ENCODE assay signal across 15 cellular contexts in genomic region chr21:29084372-29084771, GRCh38. TPM values are rescaled to one million over a fixed set of nuclear protein-coding genes. Genes with fewer than 3 reads are reported as not detected.
DNase-seq lines count a peak whose midpoint lies in the region; ATAC-seq, FAIRE-seq and TF ChIP-seq lines count a peak whose summit lies in the region.
"Had no signal": no experiment of that assay in that cellular context is flagged by ENCODE, and none has a peak within 500 bp of the region (broad histone marks: within the 10 kb centered on the region; RNA-seq: fewer than 3 reads in every experiment).

No MANE protein-coding gene starts in this region.

- ATAC-seq in heart right ventricle (peak in 7 of 8 donors; percentile 25 to 68 (median 44)), lower lobe of right lung (no peak)

- H4K5ac ChIP-seq in mesendoderm (ENCODE audit: low read length), result no peak overlapping the region

- H2BK5ac ChIP-seq in mesendoderm (ENCODE audit: low read length), result no peak overlapping the region

- H2BK120ac ChIP-seq in mesendoderm (ENCODE audit: low read depth, low read length), result no peak overlapping the region

- FAIRE-seq in GM12891 (lab: Jason Lieb, UNC), result peak; percentile 45
- FAIRE-seq: GM18507 had no signal

- H3K4me2 ChIP-seq in mesendoderm (ENCODE audit: low read length), result no peak overlapping the region

- H4K8ac ChIP-seq in mesendoderm (ENCODE audit: low read depth, low read length), result no peak overlapping the region

- no peak overlapping the region for H2AK5ac ChIP-seq in mesendoderm (ENCODE audit: low read length)

- no peak overlapping the region for H3K9ac ChIP-seq in mesendoderm (ENCODE audit: low read length)
- H3K9ac ChIP-seq: BLaER1 treated with 17β-estradiol and CSF1 and Interleukin-3, amounts not matched to agents 10 nM and 100 nM had no signal

- no peak overlapping the region for H2BK15ac ChIP-seq in mesendoderm (replicated peaks; ENCODE audit: low read depth)

- H3K4ac ChIP-seq in mesendoderm (ENCODE audit: low read depth, low read length), result no peak overlapping the region

- intact Hi-C loops in heart right ventricle (cut with DNase I) (loop anchor here in 1 of 10 donors (10.0 kb wide), 1 partner anchor 760 kb away; no protein-coding TSS in a partner anchor), cardiac septum (cut with DNase I) (no loop called here), lower lobe of right lung (cut with DNase I) (no loop called here), testis (cut with DNase I; ENCODE audit: low total_unique reads) (no loop called here)

- no peak overlapping the region for H3K23ac ChIP-seq in mesendoderm (ENCODE audit: low read length)

- no peak overlapping the region for H3K56ac ChIP-seq in mesendoderm (ENCODE audit: low read length)

- H3K18ac ChIP-seq in mesendoderm (ENCODE audit: low read length), result no peak overlapping the region

- H3K4me3 ChIP-seq in heart right ventricle (no peak overlapping the region), coronary artery (no peak overlapping the region), mesendoderm (ENCODE audit: low read length) (no peak overlapping the region), lower lobe of right lung (no peak overlapping the region), testis (no peak overlapping the region)
- H3K4me3 ChIP-seq: BLaER1 treated with 17β-estradiol and CSF1 and Interleukin-3, amounts not matched to agents 10 nM and 100 nM had no signal

- DNase-seq in heart right ventricle (no peak), cardiac septum (ENCODE audit: low spot score) (no peak), GM12891 (ENCODE audit: insufficient read length, low spot score) (no peak), coronary artery (ENCODE audit: low spot score) (no peak), mesendoderm (no peak), lower lobe of right lung (no peak), testis (no peak)
- DNase-seq: ACHN; CD4-positive, CD25-positive, alpha-beta regulatory T cell; DMS153; HCEC 1CT; IMR-90; KBM-7 had no signal

- TF ChIP-seq POLR2A in GM12891 (IDR thresholded peaks at IDR 0.05; ENCODE audit: low read depth, low read length) (no peak), testis (IDR thresholded peaks at IDR 0.05) (no peak)

- H3K9me3 ChIP-seq in heart right ventricle (no peaks in the 10 kb centered on the region), lower lobe of right lung (no peaks in the 10 kb centered on the region), testis (no peaks in the 10 kb centered on the region)
- H3K9me3 ChIP-seq: BLaER1 treated with 17β-estradiol and CSF1 and Interleukin-3, amounts not matched to agents 10 nM and 100 nM had no signal

- H3K79me2 ChIP-seq in mesendoderm (ENCODE audit: control insufficient read depth, insufficient read depth, low read length), result no peaks in the 10 kb centered on the region

- H3K27me3 ChIP-seq in heart right ventricle (no peaks in the 10 kb centered on the region), mesendoderm (ENCODE audit: insufficient read depth, low read length, poor library complexity) (no peaks in the 10 kb centered on the region), lower lobe of right lung (ENCODE audit: low read depth) (no peaks in the 10 kb centered on the region), testis (no peaks in the 10 kb centered on the region)
- H3K27me3 ChIP-seq: BLaER1 treated with 17β-estradiol and CSF1 and Interleukin-3, amounts not matched to agents 10 nM and 100 nM had no signal

- H3K27ac ChIP-seq in heart right ventricle (peak overlapping the region in 1 of 10 donors; percentile 31), coronary artery (peak overlapping the region; percentile 64 to 69), mesendoderm (ENCODE audit: low read depth, low read length) (no peak overlapping the region), lower lobe of right lung (no peak overlapping the region), testis (no peak overlapping the region)
- H3K27ac ChIP-seq: BLaER1 treated with 17β-estradiol and CSF1 and Interleukin-3, amounts not matched to agents 10 nM and 100 nM had no signal

- no peaks in the 10 kb centered on the region for H3K79me1 ChIP-seq in mesendoderm (ENCODE audit: low read length)

- H3K4me1 ChIP-seq in heart right ventricle (peaks cover 0 to 39% (median 24%) of the 10 kb centered on the region in 9 donors), mesendoderm (ENCODE audit: control insufficient read depth, low read depth, low read length) (no peaks in the 10 kb centered on the region), lower lobe of right lung (peaks cover 17% of the 10 kb centered on the region), testis (peaks cover 12% of the 10 kb centered on the region)

- no peaks in the 10 kb centered on the region for H3K36me3 ChIP-seq in heart right ventricle
- no peaks in the 10 kb centered on the region for H3K36me3 ChIP-seq in mesendoderm (ENCODE audit: control insufficient read depth, insufficient read depth, low read length)
- no peaks in the 10 kb centered on the region for H3K36me3 ChIP-seq in lower lobe of right lung
- H3K36me3 ChIP-seq in testis (ENCODE audit: low read depth, missing control alignments), result no peaks in the 10 kb centered on the region
- H3K36me3 ChIP-seq: BLaER1 treated with 17β-estradiol and CSF1 and Interleukin-3, amounts not matched to agents 10 nM and 100 nM had no signal

- no peak for TF ChIP-seq CTCF in heart right ventricle (IDR thresholded peaks at IDR 0.05)
- TF ChIP-seq CTCF in coronary artery (IDR thresholded peaks at IDR 0.05), result no peak
- TF ChIP-seq CTCF in lower lobe of right lung (IDR thresholded peaks at IDR 0.05), result no peak
- TF ChIP-seq CTCF in testis (IDR thresholded peaks at IDR 0.05), result no peak

- WGBS in heart right ventricle, 2 donors, result 43 to 48% methylated on average over 2 of the region's 2 CpGs
- no CpG with 5 or more reads among the region's 2 CpGs for WGBS in mesendoderm (ENCODE audit: extremely low coverage, insufficient coverage, low lambda C conversion rate)
- 54 to 61% methylated on average over 2 of the region's 2 CpGs for WGBS in testis, 2 donors

TF ChIP-seq in GM12891, 5 proteins besides CTCF, POLR2A, EP300 and RAD21:
- TF ChIP-seq PAX5 (IDR thresholded peaks at IDR 0.05; ENCODE audit: insufficient read depth, low read length, severe bottlenecking) (no peak), TAF1 (IDR thresholded peaks at IDR 0.05; ENCODE audit: low read depth, low read length) (no peak), POLR2AphosphoS5 (IDR thresholded peaks at IDR 0.05; ENCODE audit: low read depth, low read length) (no peak), POU2F2 (IDR thresholded peaks at IDR 0.05; ENCODE audit: low read depth, low read length) (no peak), SPI1 (IDR thresholded peaks at IDR 0.05; ENCODE audit: low read depth, low read length) (no peak)

RNA-seq across cellular contexts. Expression of gene CCT8, which starts 10.9 kb away (rescaled TPM):
- total RNA-seq in heart right ventricle (100 to 1,000 TPM in 7 of 10 donors, 10 to 100 TPM in 3; 90.0 to 126 (median 112) TPM), cardiac septum (116 TPM), lower lobe of right lung (111 TPM), testis (100 to 1,000 TPM; 116 to 121 TPM)
- polyA plus RNA-seq in heart right ventricle (100 to 1,000 TPM in 1 of 2 donors, 10 to 100 TPM in 1; 75.6 to 156 TPM), testis (ENCODE audit: insufficient read depth, low read depth, low replicate concordance) (106 TPM)
- polyA plus RNA-seq in GM12891 (2012; ENCODE audit: low read depth, missing spikeins), result 289 TPM
- 356 TPM for polyA plus RNA-seq in mesendoderm (2013, experiment 1 of 2)
- 349 TPM for polyA plus RNA-seq in mesendoderm (2013, experiment 2 of 2)

RNA-seq across cellular contexts. Expression of gene MAP3K7CL, which starts 46.1 kb away (rescaled TPM):
- total RNA-seq in heart right ventricle (10 to 100 TPM in 3 of 10 donors, 1 to 10 TPM in 4, under 1 TPM in 3; 0.64 to 62.1 (median 4.3) TPM), cardiac septum (85.8 TPM), lower lobe of right lung (8.3 TPM), testis (10 to 100 TPM; 15.3 to 16.1 TPM)
- polyA plus RNA-seq in heart right ventricle (1 to 10 TPM; 2.6 to 3.2 TPM), testis (ENCODE audit: insufficient read depth, low read depth, low replicate concordance) (9.9 TPM)
- 13.5 TPM for polyA plus RNA-seq in GM12891 (2012; ENCODE audit: low read depth, missing spikeins)
- 0.03 TPM for polyA plus RNA-seq in mesendoderm (2013, experiment 1 of 2)
- polyA plus RNA-seq in mesendoderm (2013, experiment 2 of 2), result 0.03 TPM

RNA-seq across cellular contexts. Expression of gene USP16, which starts 59.9 kb away (rescaled TPM):
- total RNA-seq in heart right ventricle (10 to 100 TPM; 28.9 to 41.8 (median 33.0) TPM), cardiac septum (37.8 TPM), lower lobe of right lung (33.4 TPM), testis (10 to 100 TPM; 33.2 to 37.9 TPM)
- polyA plus RNA-seq in heart right ventricle (10 to 100 TPM; 20.3 to 23.6 TPM), testis (ENCODE audit: insufficient read depth, low read depth, low replicate concordance) (17.9 TPM)
- 24.4 TPM for polyA plus RNA-seq in GM12891 (2012; ENCODE audit: low read depth, missing spikeins)
- polyA plus RNA-seq in mesendoderm (2013, experiment 1 of 2), result 28.7 TPM
- 28.7 TPM for polyA plus RNA-seq in mesendoderm (2013, experiment 2 of 2)

Comparison
In these comparisons a context has a peak if more than half of its experiments do, and no peak if none do; other contexts are left out.
1. ATAC-seq: peak in heart right ventricle (7 of 8); none in lower lobe of right lung (0 of 2).
2. H3K27ac ChIP-seq: peak in coronary artery (2 of 2); none in mesendoderm (single experiment), lower lobe of right lung (single experiment) and testis (0 of 2).